ENCODE assay signal across 11 cellular contexts in the genomic region with DNA sequence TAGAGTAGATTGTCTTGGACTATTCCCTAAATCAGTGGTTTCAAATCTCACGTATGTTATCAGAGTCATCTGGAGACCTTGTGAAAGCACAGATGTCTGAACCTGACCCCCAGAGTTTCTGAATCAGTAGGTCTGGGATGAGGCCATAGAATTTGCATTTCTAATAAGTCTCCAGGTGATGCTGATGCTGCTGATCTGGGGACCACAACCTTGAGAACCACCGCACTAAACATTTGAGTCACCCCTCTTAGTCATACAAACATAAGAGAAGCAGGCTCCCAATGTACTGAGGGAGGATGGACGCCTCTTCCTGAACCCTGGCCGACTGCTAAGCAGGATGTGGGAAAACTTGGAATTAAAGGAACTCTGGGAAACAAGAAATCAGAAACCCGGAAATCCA.
A peak's percentile ranks its signal among the peaks of the same experiment; 100 is the strongest.
DNase-seq lines count a peak whose midpoint lies in the region; ATAC-seq and TF ChIP-seq lines count a peak whose summit lies in the region.
"Had no signal": no experiment of that assay in that cellular context is flagged by ENCODE, and none has a peak within 500 bp of the region (broad histone marks: within the 10 kb centered on the region; RNA-seq: fewer than 3 reads in every experiment).

No MANE protein-coding gene starts in this region.

- H3K27ac Mint-ChIP-seq in activated CD8-positive, alpha-beta T cell treated with anti-CD3 and anti-CD28 coated beads for 36 hours = no peak overlapping the region
- no peak overlapping the region for H3K27ac Mint-ChIP-seq in type B pancreatic cell
- H3K27ac Mint-ChIP-seq: dendritic cell treated with granulocyte-macrophage colony-stimulating factor and Interleukin-4, amounts not matched to agents 40 ng/mL and 50 ng/mL, for 4 days; memory B cell had no signal

- no peaks in the 10 kb centered on the region for H3K9me3 Mint-ChIP-seq in activated CD8-positive, alpha-beta T cell treated with anti-CD3 and anti-CD28 coated beads for 36 hours
- H3K9me3 Mint-ChIP-seq in type B pancreatic cell = no peaks in the 10 kb centered on the region
- H3K9me3 Mint-ChIP-seq: dendritic cell treated with granulocyte-macrophage colony-stimulating factor and Interleukin-4, amounts not matched to agents 40 ng/mL and 50 ng/mL, for 4 days; memory B cell had no signal

- intact Hi-C loops in activated CD8-positive, alpha-beta T cell treated with anti-CD3 and anti-CD28 coated beads for 36 hours (cut with micrococcal nuclease) = no loop called here
- intact Hi-C loops in lower lobe of right lung (cut with DNase I) (no loop called here), dorsolateral prefrontal cortex (cut with DNase I) (no loop called here)

- no peaks in the 10 kb centered on the region for H3K36me3 ChIP-seq in lower lobe of right lung

- no peaks in the 10 kb centered on the region for H3K36me3 Mint-ChIP-seq in activated CD8-positive, alpha-beta T cell treated with anti-CD3 and anti-CD28 coated beads for 36 hours (ENCODE audit: low read depth)
- H3K36me3 Mint-ChIP-seq in type B pancreatic cell = no peaks in the 10 kb centered on the region
- H3K36me3 Mint-ChIP-seq: memory B cell had no signal

- H3K4me1 Mint-ChIP-seq in activated CD8-positive, alpha-beta T cell treated with anti-CD3 and anti-CD28 coated beads for 36 hours (ENCODE audit: low read depth) = peaks cover 21% of the 10 kb centered on the region
- peaks cover 8% of the 10 kb centered on the region for H3K4me1 Mint-ChIP-seq in type B pancreatic cell (ENCODE audit: unreplicated experiment)

- H3K27ac ChIP-seq in lower lobe of right lung (no peak overlapping the region), dorsolateral prefrontal cortex (no peak overlapping the region)
- H3K27ac ChIP-seq: KMS-11 had no signal

- peaks cover 1% of the 10 kb centered on the region for H3K27me3 Mint-ChIP-seq in activated CD8-positive, alpha-beta T cell treated with anti-CD3 and anti-CD28 coated beads for 36 hours
- no peaks in the 10 kb centered on the region for H3K27me3 Mint-ChIP-seq in type B pancreatic cell
- H3K27me3 Mint-ChIP-seq: dendritic cell treated with granulocyte-macrophage colony-stimulating factor and Interleukin-4, amounts not matched to agents 40 ng/mL and 50 ng/mL, for 4 days had no signal

- no peak overlapping the region for H3K4me3 Mint-ChIP-seq in activated CD8-positive, alpha-beta T cell treated with anti-CD3 and anti-CD28 coated beads for 36 hours
- no peak overlapping the region for H3K4me3 Mint-ChIP-seq in type B pancreatic cell
- H3K4me3 Mint-ChIP-seq: dendritic cell treated with granulocyte-macrophage colony-stimulating factor and Interleukin-4, amounts not matched to agents 40 ng/mL and 50 ng/mL, for 4 days; memory B cell had no signal

- H3K27me3 ChIP-seq in lower lobe of right lung (ENCODE audit: low read depth) (peaks cover 5% of the 10 kb centered on the region), dorsolateral prefrontal cortex (no peaks in the 10 kb centered on the region)

- CTCF ChIA-PET in activated CD8-positive, alpha-beta T cell treated with anti-CD3 and anti-CD28 coated beads for 36 hours (lab: Charles Lee) = interaction anchor here (1.0 kb wide), 1 partner anchor 94 kb away, joined by 3 read pairs; no protein-coding TSS in a partner anchor

- TF ChIP-seq CTCF in AG09319 (IDR thresholded peaks at IDR 0.05; ENCODE audit: low read depth, low read length) (no peak), lower lobe of right lung (IDR thresholded peaks at IDR 0.05) (no peak), dorsolateral prefrontal cortex (IDR thresholded peaks at IDR 0.05 in 54 of 56, conservative IDR thresholded peaks at IDR 0.05 in 2 of 56; ENCODE audit: low read depth in 1 of 56, partially characterized antibody in 56 of 56) (no peak), type B pancreatic cell (conservative IDR thresholded peaks at IDR 0.05) (no peak)
- TF ChIP-seq CTCF in activated CD8-positive, alpha-beta T cell treated with anti-CD3 and anti-CD28 coated beads for 36 hours (IDR thresholded peaks at IDR 0.05) = no peak

- POLR2A ChIA-PET in activated CD8-positive, alpha-beta T cell treated with anti-CD3 and anti-CD28 coated beads for 36 hours (lab: Charles Lee) = no interaction called here

- no peaks in the 10 kb centered on the region for H3K9me3 ChIP-seq in lower lobe of right lung

- H3K4me1 ChIP-seq in lower lobe of right lung = peaks cover 12% of the 10 kb centered on the region

- DNase-seq in AG09319 (ENCODE audit: extremely low read depth, low read depth) (peak; percentile 38), NCI-H1417 (lab: John Stamatoyannopoulos, UW) (no peak), lower lobe of right lung (no peak), dorsolateral prefrontal cortex (no peak), type B pancreatic cell (ENCODE audit: extremely low spot score, unreplicated experiment) (no peak)
- DNase-seq in activated CD8-positive, alpha-beta T cell treated with anti-CD3 and anti-CD28 coated beads for 36 hours = peak; percentile 55

- ATAC-seq in GM19328 (IDR thresholded peaks at IDR 0.05; ENCODE audit: unreplicated experiment) (peak; percentile 61), HG03039 (IDR thresholded peaks at IDR 0.05; ENCODE audit: unreplicated experiment) (peak; percentile 57), lower lobe of right lung (no peak)
- peak; percentile 63 for ATAC-seq in activated CD8-positive, alpha-beta T cell treated with anti-CD3 and anti-CD28 coated beads for 36 hours

- no peak overlapping the region for H3K4me3 ChIP-seq in lower lobe of right lung
- no peak overlapping the region for H3K4me3 ChIP-seq in dorsolateral prefrontal cortex

Comparison
In these comparisons a context has a peak if more than half of its experiments do, and no peak if none do; other contexts are left out.
1. DNase-seq: peak in AG09319 (single experiment) and activated CD8-positive, alpha-beta T cell treated with anti-CD3 and anti-CD28 coated beads for 36 hours (single experiment); none in NCI-H1417 (0 of 3), lower lobe of right lung (single experiment), dorsolateral prefrontal cortex (0 of 10) and type B pancreatic cell (single experiment).
2. ATAC-seq: peak in GM19328 (single experiment), HG03039 (single experiment) and activated CD8-positive, alpha-beta T cell treated with anti-CD3 and anti-CD28 coated beads for 36 hours (single experiment); none in lower lobe of right lung (0 of 2).